19 cellular contexts compared by ENCODE assay signal in the genomic region with DNA sequence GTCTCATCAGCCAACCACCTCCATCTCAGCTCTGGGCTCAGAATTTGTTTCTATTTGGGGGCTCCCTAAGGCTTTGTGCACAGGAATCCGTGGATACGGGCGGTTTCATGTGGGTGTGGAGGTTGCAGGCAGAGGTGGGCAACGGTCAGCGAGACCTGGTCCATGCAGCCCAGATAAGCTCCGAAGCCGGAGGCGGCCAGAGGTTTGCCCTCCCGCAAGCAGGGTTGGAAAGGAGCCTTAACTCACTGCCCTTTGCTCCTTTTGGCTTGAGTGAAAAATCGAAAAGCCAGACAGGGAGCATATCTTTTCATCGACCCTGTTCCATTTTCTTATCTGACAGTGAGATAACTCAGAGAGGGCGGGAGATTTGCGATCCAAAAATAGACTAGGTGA. TPM values are rescaled to one million over a fixed set of nuclear protein-coding genes. Genes with fewer than 3 reads are reported as not detected.
DNase-seq lines count a peak whose midpoint lies in the region; TF ChIP-seq lines count a peak whose summit lies in the region.
"Had no signal": no experiment of that assay in that cellular context is flagged by ENCODE, and none has a peak within 500 bp of the region (broad histone marks: within the 10 kb centered on the region; RNA-seq: fewer than 3 reads in every experiment).

No MANE protein-coding gene starts in this region.

- no peak overlapping the region for H2AFZ ChIP-seq in mammary epithelial cell (ENCODE audit: low read depth, low read length)

- in situ Hi-C loops in mammary epithelial cell (cut with MboI; ENCODE audit: low sequenced_read_pairs in 2 of 2): no loop called here

- CTCF ChIA-PET in HEK293 (lab: Yijun Ruan, JAX): interaction anchor here (0.7 kb wide), 1 partner anchor 164 kb away, joined by 3 read pairs; no protein-coding TSS in a partner anchor
- CTCF ChIA-PET in mammary epithelial cell (lab: Charles Lee; ENCODE audit: low non-redundant PET): no interaction called here

- H3K9ac ChIP-seq in mammary epithelial cell (ENCODE audit: insufficient read depth, low read length): no peak overlapping the region

- peak overlapping the region; percentile 86 to 89 (median 88) for H3K4me3 Mint-ChIP-seq in brain
- H3K4me3 Mint-ChIP-seq in activated T-helper 2 cell treated with anti-CD3 and anti-CD28 coated beads, Interferon-gamma antibody, Interleukin-2, Interleukin-4, amounts not matched to agents 10 μg/mL and 5 μg/mL and 100 μg/mL, durations not matched to agents 14 hours and 24 hours and 36 hours (ENCODE audit: low read depth): no peak overlapping the region
- H3K4me3 Mint-ChIP-seq: effector memory CD8-positive, alpha-beta T cell; HFFc6 had no signal

- TF ChIP-seq CTCF in HEK293 (tag by site-specific recombination; IDR thresholded peaks at IDR 0.05) (no peak), brain (conservative IDR thresholded peaks at IDR 0.05) (no peak), mammary epithelial cell (conservative IDR thresholded peaks at IDR 0.05 in 1 of 2, IDR thresholded peaks at IDR 0.05 in 1 of 2; ENCODE audit: extremely low read depth in 1 of 2, insufficient read depth in 1 of 2, low read depth in 1 of 2, low read length in 2 of 2) (no peak)

- no peak overlapping the region for H3K4me3 ChIP-seq in HEK293 (ENCODE audit: low read depth, low read length)
- no peak overlapping the region for H3K4me3 ChIP-seq in mammary epithelial cell (replicated peaks in 1 of 3; ENCODE audit: insufficient read depth in 1 of 3, low read depth in 2 of 3, low read length in 3 of 3)

- no peaks in the 10 kb centered on the region for H3K36me3 Mint-ChIP-seq in brain
- no peaks in the 10 kb centered on the region for H3K36me3 Mint-ChIP-seq in activated T-helper 2 cell treated with anti-CD3 and anti-CD28 coated beads, Interferon-gamma antibody, Interleukin-2, Interleukin-4, amounts not matched to agents 10 μg/mL and 5 μg/mL and 100 μg/mL, durations not matched to agents 14 hours and 24 hours and 36 hours (ENCODE audit: low read depth)

- POLR2A ChIA-PET in HEK293 (lab: Yijun Ruan, JAX): interaction anchor here (0.6 kb wide), 1 partner anchor 14 kb away, joined by 3 read pairs; no protein-coding TSS in a partner anchor

- no peaks in the 10 kb centered on the region for H3K9me3 ChIP-seq in HEK293 (ENCODE audit: control insufficient read depth, insufficient read depth, low read depth, low read length)
- H3K9me3 ChIP-seq in mammary epithelial cell (replicated peaks; ENCODE audit: insufficient read depth, low read length): no peaks in the 10 kb centered on the region
- H3K9me3 ChIP-seq: Caco-2 had no signal

- peaks cover 21% of the 10 kb centered on the region for H3K27me3 ChIP-seq in mammary epithelial cell (ENCODE audit: insufficient read depth, low read length)

- DNase-seq in iPS-NIHi11 (ENCODE audit: low spot score) (peak; percentile 14), posterior vena cava (ENCODE audit: low spot score) (peak; percentile 68), mammary epithelial cell (no peak), NCI-H2171 (lab: John Stamatoyannopoulos, UW) (no peak)
- no peak for DNase-seq in stimulated activated CD4-positive, alpha-beta T cell treated with anti-CD3 and anti-CD28 coated beads, Interleukin-4, amount 100 ng/mL, for 1 hour
- no peak for DNase-seq in activated T-helper 2 cell treated with anti-CD3 and anti-CD28 coated beads, Interferon-gamma antibody, Interleukin-2, Interleukin-4, amounts not matched to agents 10 μg/mL and 5 μg/mL and 100 μg/mL, durations not matched to agents 14 hours and 24 hours and 36 hours (ENCODE audit: low spot score)
- DNase-seq: activated effector memory CD4-positive, alpha-beta T cell treated with anti-CD3 and anti-CD28 coated beads, Interleukin-2, amount 50 U/mL, for 16 hours; Caco-2; effector memory CD8-positive, alpha-beta T cell; HFFc6; mesenchymal stem cell; NCI-H2107; NCI-H82; RPMI8226; stimulated activated CD4-positive, alpha-beta T cell treated with anti-CD3 and anti-CD28 coated beads, Interleukin-12 subunit alpha, Interleukin-12 subunit beta, amount 100 ng/mL, for 4 hours; T-helper 1 cell had no signal

- no peaks in the 10 kb centered on the region for H3K79me2 ChIP-seq in mammary epithelial cell (ENCODE audit: insufficient read depth, low read length)

- H3K27ac Mint-ChIP-seq in brain: peak overlapping the region in 2 of 5 experiments; percentile 96 to 97
- H3K27ac Mint-ChIP-seq in activated T-helper 2 cell treated with anti-CD3 and anti-CD28 coated beads, Interferon-gamma antibody, Interleukin-2, Interleukin-4, amounts not matched to agents 10 μg/mL and 5 μg/mL and 100 μg/mL, durations not matched to agents 14 hours and 24 hours and 36 hours: no peak overlapping the region
- H3K27ac Mint-ChIP-seq: effector memory CD8-positive, alpha-beta T cell; HFFc6 had no signal

- H3K36me3 ChIP-seq in HEK293 (ENCODE audit: control insufficient read depth in 2 of 2, insufficient read depth in 1 of 2, low read length in 2 of 2) (no peaks in the 10 kb centered on the region), mammary epithelial cell (ENCODE audit: insufficient read depth, low read length) (no peaks in the 10 kb centered on the region)

- H3K27me3 Mint-ChIP-seq in brain: peaks cover 31% of the 10 kb centered on the region
- peaks cover 28% of the 10 kb centered on the region for H3K27me3 Mint-ChIP-seq in activated T-helper 2 cell treated with anti-CD3 and anti-CD28 coated beads, Interferon-gamma antibody, Interleukin-2, Interleukin-4, amounts not matched to agents 10 μg/mL and 5 μg/mL and 100 μg/mL, durations not matched to agents 14 hours and 24 hours and 36 hours (ENCODE audit: low read depth)

- 0 out of 2 replicates have a peak, but pooled peaks cover 4% of the 10 kb centered on the region for H3K4me1 ChIP-seq in HEK293 (ENCODE audit: control insufficient read depth, insufficient read depth, low read length)
- no peaks in the 10 kb centered on the region for H3K4me1 ChIP-seq in mammary epithelial cell (ENCODE audit: insufficient read depth, low read length)
- H3K4me1 ChIP-seq: Caco-2 had no signal

- intact Hi-C loops in posterior vena cava (cut with DNase I) (no loop called here), mammary epithelial cell (cut with micrococcal nuclease) (no loop called here)
- intact Hi-C loops in activated T-helper 2 cell treated with anti-CD3 and anti-CD28 coated beads, Interferon-gamma antibody, Interleukin-2, Interleukin-4, amounts not matched to agents 10 μg/mL and 5 μg/mL and 100 μg/mL, durations not matched to agents 14 hours and 24 hours and 36 hours (cut with micrococcal nuclease): no loop called here

- no peak overlapping the region; the same call in 1 of the 2 replicates for H3K27ac ChIP-seq in HEK293 (ENCODE audit: extremely low read depth, low read depth, low read length)
- H3K27ac ChIP-seq in mammary epithelial cell (ENCODE audit: insufficient read depth, low read depth, low read length): no peak overlapping the region

- H3K4me1 Mint-ChIP-seq in brain: peaks cover 32% of the 10 kb centered on the region
- H3K4me1 Mint-ChIP-seq in activated T-helper 2 cell treated with anti-CD3 and anti-CD28 coated beads, Interferon-gamma antibody, Interleukin-2, Interleukin-4, amounts not matched to agents 10 μg/mL and 5 μg/mL and 100 μg/mL, durations not matched to agents 14 hours and 24 hours and 36 hours (ENCODE audit: low read depth): no peaks in the 10 kb centered on the region

- dilution Hi-C loops in mammary epithelial cell (cut with HindIII; ENCODE audit: low sequenced_read_pairs): no loop called here

- H3K4me2 ChIP-seq in mammary epithelial cell (ENCODE audit: insufficient read depth, low read depth, low read length): no peak overlapping the region

- BruUV-seq in mammary epithelial cell (replicated peaks; lab: Mats Ljungman, UMichigan): no TSS peak

- 23% methylated on average over 9 of the region's 13 CpGs for WGBS in mammary epithelial cell (ENCODE audit: low coverage, missing lambda C conversion rate)

- H4K20me1 ChIP-seq in mammary epithelial cell (ENCODE audit: insufficient read depth, low read length): no peaks in the 10 kb centered on the region

- no peaks in the 10 kb centered on the region for H3K9me3 Mint-ChIP-seq in brain
- H3K9me3 Mint-ChIP-seq in activated T-helper 2 cell treated with anti-CD3 and anti-CD28 coated beads, Interferon-gamma antibody, Interleukin-2, Interleukin-4, amounts not matched to agents 10 μg/mL and 5 μg/mL and 100 μg/mL, durations not matched to agents 14 hours and 24 hours and 36 hours: no peaks in the 10 kb centered on the region
- H3K9me3 Mint-ChIP-seq: HFFc6 had no signal

TF ChIP-seq in HEK293, 187 proteins besides CTCF, POLR2A, EP300 and RAD21:
- peak; percentile 61; the same call in 1 of the 2 replicates for TF ChIP-seq ZFHX2 (tag by site-specific recombination; conservative IDR thresholded peaks at IDR 0.05)
- TF ChIP-seq, protein P1, sequence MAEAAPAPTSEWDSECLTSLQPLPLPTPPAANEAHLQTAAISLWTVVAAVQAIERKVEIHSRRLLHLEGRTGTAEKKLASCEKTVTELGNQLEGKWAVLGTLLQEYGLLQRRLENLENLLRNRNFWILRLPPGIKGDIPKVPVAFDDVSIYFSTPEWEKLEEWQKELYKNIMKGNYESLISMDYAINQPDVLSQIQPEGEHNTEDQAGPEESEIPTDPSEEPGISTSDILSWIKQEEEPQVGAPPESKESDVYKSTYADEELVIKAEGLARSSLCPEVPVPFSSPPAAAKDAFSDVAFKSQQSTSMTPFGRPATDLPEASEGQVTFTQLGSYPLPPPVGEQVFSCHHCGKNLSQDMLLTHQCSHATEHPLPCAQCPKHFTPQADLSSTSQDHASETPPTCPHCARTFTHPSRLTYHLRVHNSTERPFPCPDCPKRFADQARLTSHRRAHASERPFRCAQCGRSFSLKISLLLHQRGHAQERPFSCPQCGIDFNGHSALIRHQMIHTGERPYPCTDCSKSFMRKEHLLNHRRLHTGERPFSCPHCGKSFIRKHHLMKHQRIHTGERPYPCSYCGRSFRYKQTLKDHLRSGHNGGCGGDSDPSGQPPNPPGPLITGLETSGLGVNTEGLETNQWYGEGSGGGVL (tag by site-specific recombination; IDR thresholded peaks at IDR 0.05): no peak

RNA-seq across cellular contexts. Expression of gene GRM3, which starts 1.5 kb away (rescaled TPM):
- polyA plus RNA-seq in brain (ENCODE audit: insufficient read depth, low read depth, low replicate concordance): 23.5 TPM
- not detected for total RNA-seq in posterior vena cava
- total RNA-seq in activated T-helper 2 cell treated with anti-CD3 and anti-CD28 coated beads, Interferon-gamma antibody, Interleukin-2, Interleukin-4, amounts not matched to agents 10 μg/mL and 5 μg/mL and 100 μg/mL, durations not matched to agents 14 hours and 24 hours and 36 hours: not detected in 2 replicates
- total RNA-seq in mammary epithelial cell: not detected
- polyA plus RNA-seq in mammary epithelial cell: not detected
- polyA minus RNA-seq in mammary epithelial cell: not detected
- total RNA-seq: Caco-2, HFFc6, osteocyte had no signal

Comparison
In these comparisons a context has a peak if more than half of its experiments do, and no peak if none do; other contexts are left out.
1. DNase-seq: peak in iPS-NIHi11 (single experiment) and posterior vena cava (single experiment); none in stimulated activated CD4-positive, alpha-beta T cell treated with anti-CD3 and anti-CD28 coated beads, Interleukin-4, amount 100 ng/mL, for 1 hour (single experiment), activated T-helper 2 cell treated with anti-CD3 and anti-CD28 coated beads, Interferon-gamma antibody, Interleukin-2, Interleukin-4, amounts not matched to agents 10 μg/mL and 5 μg/mL and 100 μg/mL, durations not matched to agents 14 hours and 24 hours and 36 hours (single experiment), mammary epithelial cell (single experiment) and NCI-H2171 (single experiment).